ENCODE assay signal across 8 cellular contexts in genomic region chr13:81017525-81018152, GRCh38.
DNase-seq lines count a peak whose midpoint lies in the region; ATAC-seq, FAIRE-seq and TF ChIP-seq lines count a peak whose summit lies in the region.

No MANE protein-coding gene starts in this region.

- no peak for FAIRE-seq in HTR-8/SVneo (lab: Jason Lieb, UNC)

- H3K27me3 Mint-ChIP-seq in activated naive CD4-positive, alpha-beta T cell treated with anti-CD3 and anti-CD28 coated beads for 36 hours (ENCODE audit: low read depth) = no peaks in the 10 kb centered on the region

- DNase-seq in AG04450 (ENCODE audit: low read depth, low spot score) (no peak), HTR-8/SVneo (ENCODE audit: insufficient read length, low spot score) (peak; percentile 18), OCI-M2 (lab: John Stamatoyannopoulos, UW; ENCODE audit: unreplicated experiment) (peak; percentile 5), epidermal melanocyte (ENCODE audit: insufficient read length, low spot score) (peak; percentile 46)
- DNase-seq in activated naive CD4-positive, alpha-beta T cell treated with anti-CD3 and anti-CD28 coated beads for 36 hours = no peak

- no peaks in the 10 kb centered on the region for H3K9me3 ChIP-seq in AG04450 (ENCODE audit: control insufficient read depth, insufficient read depth, low read length)
- no peaks in the 10 kb centered on the region for H3K9me3 ChIP-seq in neural cell (ENCODE audit: low read length)

- no peak overlapping the region for H3K4me3 Mint-ChIP-seq in activated naive CD4-positive, alpha-beta T cell treated with anti-CD3 and anti-CD28 coated beads for 36 hours

- no peaks in the 10 kb centered on the region for H3K36me3 Mint-ChIP-seq in activated naive CD4-positive, alpha-beta T cell treated with anti-CD3 and anti-CD28 coated beads for 36 hours (ENCODE audit: low read depth)

- no peaks in the 10 kb centered on the region for H3K9me2 ChIP-seq in neural cell (ENCODE audit: insufficient read depth, low read length)

- H4K20me1 ChIP-seq in neural cell (ENCODE audit: insufficient read depth) = no peaks in the 10 kb centered on the region

- CTCF ChIA-PET in AG04450 (lab: Charles Lee) = interaction anchor here (0.6 to 2.2 kb wide), 9 partner anchors 9 to 1601 kb away, joined by 3 to 9 read pairs (median 5); no protein-coding TSS in a partner anchor
- CTCF ChIA-PET in activated naive CD4-positive, alpha-beta T cell treated with anti-CD3 and anti-CD28 coated beads for 36 hours (lab: Charles Lee) = interaction anchor here (0.6 to 1.5 kb wide), 10 partner anchors 10 to 885 kb away, joined by 3 to 5 read pairs (median 3); no protein-coding TSS in a partner anchor

- TF ChIP-seq CTCF in AG04450 (IDR thresholded peaks at IDR 0.05; ENCODE audit: low read depth, low read length) (peak; percentile 51), neural cell (IDR thresholded peaks at IDR 0.05; ENCODE audit: poor library complexity, severe bottlenecking) (peak; percentile 81)

- TF ChIP-seq RAD21 in neural cell (conservative IDR thresholded peaks at IDR 0.05) = peak; percentile 83

- H3K4me2 ChIP-seq in neural cell (ENCODE audit: low read length) = no peak overlapping the region

- H3K79me2 ChIP-seq in neural cell (replicated peaks; ENCODE audit: insufficient read depth, low read length) = no peaks in the 10 kb centered on the region

- H3K27ac Mint-ChIP-seq in activated naive CD4-positive, alpha-beta T cell treated with anti-CD3 and anti-CD28 coated beads for 36 hours = no peak overlapping the region

- no peaks in the 10 kb centered on the region for H3K27me3 ChIP-seq in AG04450 (ENCODE audit: control insufficient read depth, insufficient read depth, low read length)
- H3K27me3 ChIP-seq in neural cell (ENCODE audit: insufficient read depth, low read depth, low read length) = no peaks in the 10 kb centered on the region

- peaks cover 7% of the 10 kb centered on the region for H3K9me3 Mint-ChIP-seq in activated naive CD4-positive, alpha-beta T cell treated with anti-CD3 and anti-CD28 coated beads for 36 hours

- ATAC-seq in GM18861 (IDR thresholded peaks at IDR 0.05; ENCODE audit: unreplicated experiment) (peak; percentile 82), GM19035 (IDR thresholded peaks at IDR 0.05; ENCODE audit: unreplicated experiment) (no peak)

- H3F3A ChIP-seq in neural cell (ENCODE audit: insufficient read depth, low read length, poor library complexity, severe bottlenecking) = no peaks in the 10 kb centered on the region

- H3K36me3 ChIP-seq in neural cell (ENCODE audit: insufficient read depth, low read length) = no peaks in the 10 kb centered on the region

- intact Hi-C loops in activated naive CD4-positive, alpha-beta T cell treated with anti-CD3 and anti-CD28 coated beads for 36 hours (cut with micrococcal nuclease) = loop anchor here (1.0 to 10.0 kb wide), 4 partner anchors 38 to 1453 kb away; partner anchors contain the start of gene SPRY2

- H3K27ac ChIP-seq in AG04450 (ENCODE audit: low read depth, low read length) (no peak overlapping the region), neural cell (ENCODE audit: low read length) (no peak overlapping the region)

- POLR2A ChIA-PET in AG04450 (lab: Yijun Ruan, JAX) = no interaction called here

- no peaks in the 10 kb centered on the region for H3K4me1 Mint-ChIP-seq in activated naive CD4-positive, alpha-beta T cell treated with anti-CD3 and anti-CD28 coated beads for 36 hours (ENCODE audit: low read depth)

- H2AFZ ChIP-seq in neural cell (ENCODE audit: low read depth, low read length) = peak overlapping the region; percentile 34

- H3K4me3 ChIP-seq in AG04450 (ENCODE audit: low read depth, low read length) (no peak overlapping the region), neural cell (ENCODE audit: low read length) (no peak overlapping the region)

- no peak for TF ChIP-seq EP300 in neural cell (conservative IDR thresholded peaks at IDR 0.05; ENCODE audit: poor library complexity, severe bottlenecking)

- no peak overlapping the region for H3K9ac ChIP-seq in neural cell (ENCODE audit: low read length)

TF ChIP-seq in neural cell, 6 proteins besides CTCF, POLR2A, EP300 and RAD21:
- TF ChIP-seq MXI1 (conservative IDR thresholded peaks at IDR 0.05; ENCODE audit: poor library complexity, severe bottlenecking) (no peak), REST (IDR thresholded peaks at IDR 0.05; ENCODE audit: borderline replicate concordance) (no peak), POLR2AphosphoS5 (IDR thresholded peaks at IDR 0.05) (no peak), SMC3 (conservative IDR thresholded peaks at IDR 0.05; ENCODE audit: poor library complexity) (peak; percentile 79), TAF1 (IDR thresholded peaks at IDR 0.05; ENCODE audit: low read depth) (no peak)

Comparison
In these comparisons a context has a peak if more than half of its experiments do, and no peak if none do; other contexts are left out.
1. DNase-seq: peak in HTR-8/SVneo (single experiment), OCI-M2 (single experiment) and epidermal melanocyte (single experiment); none in AG04450 (single experiment) and activated naive CD4-positive, alpha-beta T cell treated with anti-CD3 and anti-CD28 coated beads for 36 hours (single experiment).